16 cellular contexts compared by ENCODE assay signal in genomic region chr4:82553020-82553419, GRCh38. TPM values are rescaled to one million over a fixed set of nuclear protein-coding genes. Genes with fewer than 3 reads are reported as not detected.
DNase-seq lines count a peak whose midpoint lies in the region; ATAC-seq lines count a peak whose summit lies in the region.
"Had no signal": no experiment of that assay in that cellular context is flagged by ENCODE, and none has a peak within 500 bp of the region (broad histone marks: within the 10 kb centered on the region; RNA-seq: fewer than 3 reads in every experiment).

No MANE protein-coding gene starts in this region.

- H3K27ac Mint-ChIP-seq in stimulated activated memory B cell treated with anti-CD40 and anti-IgM and Interleukin-4, amounts not matched to agents 10 μg/mL and 1 μg/mL and 100 μg/mL, for 72 hours: no peak overlapping the region
- H3K27ac Mint-ChIP-seq: CD4-positive, alpha-beta T cell; GM23338 had no signal

- ATAC-seq in left lobe of liver: peak; percentile 82
- peak; percentile 42 for ATAC-seq in stimulated activated memory B cell treated with anti-CD40 and anti-IgM and Interleukin-4, amounts not matched to agents 10 μg/mL and 1 μg/mL and 100 μg/mL, for 72 hours
- ATAC-seq: GM23338 had no signal

- no peaks in the 10 kb centered on the region for H3K36me3 Mint-ChIP-seq in stimulated activated memory B cell treated with anti-CD40 and anti-IgM and Interleukin-4, amounts not matched to agents 10 μg/mL and 1 μg/mL and 100 μg/mL, for 72 hours

- peaks cover 21% of the 10 kb centered on the region for H3K9me3 Mint-ChIP-seq in stimulated activated memory B cell treated with anti-CD40 and anti-IgM and Interleukin-4, amounts not matched to agents 10 μg/mL and 1 μg/mL and 100 μg/mL, for 72 hours
- H3K9me3 Mint-ChIP-seq: CD4-positive, alpha-beta T cell; GM23338 had no signal

- H3K27me3 Mint-ChIP-seq in stimulated activated memory B cell treated with anti-CD40 and anti-IgM and Interleukin-4, amounts not matched to agents 10 μg/mL and 1 μg/mL and 100 μg/mL, for 72 hours: peaks cover 10% of the 10 kb centered on the region

- DNase-seq in NCI-H510A treated with DMSO at 0.1 percent for 48 hours (lab: John Stamatoyannopoulos, UW) (peak; percentile 41), NCI-H510A (lab: John Stamatoyannopoulos, UW) (no peak), NCI-H2029 (lab: John Stamatoyannopoulos, UW) (peak; percentile 30), left lobe of liver (ENCODE audit: low spot score) (no peak), NAMALWA (ENCODE audit: low spot score) (no peak), NCI-H1436 (lab: John Stamatoyannopoulos, UW) (no peak), SHP77 (lab: John Stamatoyannopoulos, UW) (no peak)
- DNase-seq: BE2C; C1 segment of cervical spinal cord; Caco-2; CD4-positive, alpha-beta T cell; DMS79 treated with DMSO at 0.1 percent for 48 hours; GF-D8; H7 had no signal

- no peak overlapping the region for H3K4me3 Mint-ChIP-seq in stimulated activated memory B cell treated with anti-CD40 and anti-IgM and Interleukin-4, amounts not matched to agents 10 μg/mL and 1 μg/mL and 100 μg/mL, for 72 hours
- H3K4me3 Mint-ChIP-seq: CD4-positive, alpha-beta T cell; GM23338 had no signal

- no peaks in the 10 kb centered on the region for H3K4me1 Mint-ChIP-seq in stimulated activated memory B cell treated with anti-CD40 and anti-IgM and Interleukin-4, amounts not matched to agents 10 μg/mL and 1 μg/mL and 100 μg/mL, for 72 hours

RNA-seq across cellular contexts. Expression of gene TMEM150C, which starts 8.8 kb away (rescaled TPM):
- 8.1 TPM for total RNA-seq in left lobe of liver
- total RNA-seq: CD4-positive, alpha-beta T cell had no signal

Comparison
In these comparisons a context has a peak if more than half of its experiments do, and no peak if none do; other contexts are left out.
1. DNase-seq: peak in NCI-H510A treated with DMSO at 0.1 percent for 48 hours (single experiment) and NCI-H2029 (single experiment); none in NCI-H510A (single experiment), left lobe of liver (single experiment), NAMALWA (single experiment), NCI-H1436 (single experiment) and SHP77 (0 of 2).